Comparison of ENCODE assay signal across 8 cellular contexts in genomic region chr1:121097867-121098215, GRCh38.
A peak's percentile ranks its signal among the peaks of the same experiment; 100 is the strongest.
DNase-seq lines count a peak whose midpoint lies in the region; ATAC-seq and TF ChIP-seq lines count a peak whose summit lies in the region.
"Not testable (repeated sequence)": the region's sequence is repeated elsewhere in the genome, so short reads cannot be mapped to it uniquely, and the experiment has no call there.

No MANE protein-coding gene starts in this region.

- TF ChIP-seq EP300 in gastroesophageal sphincter (IDR thresholded peaks at IDR 0.05), result not testable (repeated sequence)

- not testable (repeated sequence) for H2AFZ ChIP-seq in OCI-LY7 (ENCODE audit: low read length)

- not testable (repeated sequence) for H3K79me2 ChIP-seq in OCI-LY7 (ENCODE audit: insufficient read depth, low read depth, low read length)

- not testable (repeated sequence) for TF ChIP-seq POLR2A in gastroesophageal sphincter (IDR thresholded peaks at IDR 0.05)

- not testable (repeated sequence) for H3K27me3 ChIP-seq in gastroesophageal sphincter; lower lobe of right lung (ENCODE audit: low read depth)

- not testable (repeated sequence) for BruUV-seq in OCI-LY7 (replicated peaks; lab: Mats Ljungman, UMichigan)

- in situ Hi-C loops in astrocyte of the cerebellum (cut with HindIII; ENCODE audit: low sequenced_read_pairs), result not testable (repeated sequence)

- DNase-seq in Ammon's horn (ENCODE audit: low spot score), result peak; percentile 4
- peak; percentile 10 for DNase-seq in OCI-LY7 (ENCODE audit: low spot score)
- not testable (repeated sequence) for DNase-seq in astrocyte of the cerebellum (ENCODE audit: low read depth)
- peak; percentile 48 for DNase-seq in lower lobe of right lung

- TF ChIP-seq CTCF in OCI-LY7 (conservative IDR thresholded peaks at IDR 0.05; ENCODE audit: low read length); astrocyte of the cerebellum (IDR thresholded peaks at IDR 0.05; ENCODE audit: low read depth, low read length, missing control alignments); gastroesophageal sphincter (IDR thresholded peaks at IDR 0.05); lower lobe of right lung (IDR thresholded peaks at IDR 0.05): not testable (repeated sequence)

- not testable (repeated sequence) for H3K9me3 ChIP-seq in OCI-LY7 (ENCODE audit: low read length); gastroesophageal sphincter; lower lobe of right lung

- WGBS in gastroesophageal sphincter (ENCODE audit: low coverage in 1 of 2), 2 donors, result no CpG with 5 or more reads among the region's 21 CpGs

- intact Hi-C loops in OCI-LY7 (cut with micrococcal nuclease; ENCODE audit: unreplicated experiment); lower lobe of right lung (cut with DNase I): not testable (repeated sequence)

- CTCF ChIA-PET in OCI-LY7 (lab: Charles Lee; ENCODE audit: unreplicated experiment), result not testable (repeated sequence)

- peak overlapping the region; percentile 56 for H3K4me3 ChIP-seq in OCI-LY7 (ENCODE audit: low read depth, low read length, poor library complexity, severe bottlenecking)
- peak overlapping the region; percentile 32 for H3K4me3 ChIP-seq in astrocyte of the cerebellum (ENCODE audit: low read depth, low read length)
- peak overlapping the region in 1 of 2 donors; percentile 52 for H3K4me3 ChIP-seq in gastroesophageal sphincter
- H3K4me3 ChIP-seq in lower lobe of right lung, result peak overlapping the region; percentile 43
- peak overlapping the region; percentile 24 to 46 (median 35) for H3K4me3 ChIP-seq in skin epidermis

- H3K4me2 ChIP-seq in OCI-LY7 (ENCODE audit: low read length), result peak overlapping the region; percentile 65

- ATAC-seq in GM19395 (IDR thresholded peaks at IDR 0.05; ENCODE audit: unreplicated experiment), result peak; percentile 25
- ATAC-seq in HG03342 (IDR thresholded peaks at IDR 0.05; ENCODE audit: unreplicated experiment), result peak; percentile 4
- peak; percentile 17 for ATAC-seq in gastroesophageal sphincter
- ATAC-seq in lower lobe of right lung, result peak; percentile 42 to 68

- not testable (repeated sequence) for H3K4me1 ChIP-seq in OCI-LY7 (ENCODE audit: insufficient read depth, low read length, poor library complexity, severe bottlenecking); gastroesophageal sphincter; lower lobe of right lung

- POLR2A ChIA-PET in OCI-LY7 (lab: Charles Lee), result not testable (repeated sequence)

- H3K27ac ChIP-seq in OCI-LY7 (ENCODE audit: low read depth, low read length, poor library complexity, severe bottlenecking); lower lobe of right lung: not testable (repeated sequence)
- peak overlapping the region in 2 of 4 donors; percentile 79 to 84 for H3K27ac ChIP-seq in gastroesophageal sphincter
- H3K27ac ChIP-seq in skin epidermis, result peak overlapping the region in 5 of 21 experiments; percentile 2 to 76 (median 65)

- H3K36me3 ChIP-seq in OCI-LY7 (ENCODE audit: insufficient read depth, low read length); gastroesophageal sphincter; lower lobe of right lung: not testable (repeated sequence)

- H3K9me2 ChIP-seq in OCI-LY7 (ENCODE audit: insufficient read depth, low read length), result not testable (repeated sequence)

- H4K20me1 ChIP-seq in OCI-LY7 (ENCODE audit: insufficient read depth, low read length), result not testable (repeated sequence)

Comparison
In these comparisons a context has a peak if more than half of its experiments do, and no peak if none do; other contexts are left out.
1. ATAC-seq: peak in every context shown above with its lines; median percentile 55 in lower lobe of right lung; 25 in GM19395; 17 in gastroesophageal sphincter; 4 in HG03342.